10 cellular contexts compared by ENCODE assay signal in genomic region chr12:25521625-25522256, GRCh38. TPM values are rescaled to one million over a fixed set of nuclear protein-coding genes. Genes with fewer than 3 reads are reported as not detected.
"Had no signal": no experiment of that assay in that cellular context is flagged by ENCODE, and none has a peak within 500 bp of the region (broad histone marks: within the 10 kb centered on the region; RNA-seq: fewer than 3 reads in every experiment).

No MANE protein-coding gene starts in this region.

- H2AFZ ChIP-seq: GM23338 had no signal

- H3K4me2 ChIP-seq: GM23338 had no signal

- H3K27ac ChIP-seq: HL-60 had no signal

- H3K4me3 ChIP-seq: GM23338, K562 had no signal

- ATAC-seq: GM23338, K562 had no signal

- FAIRE-seq: H1, H54, K562 had no signal

- DNase-seq: H9, HCEC 1CT, HFFc6, IMR-90 had no signal

RNA-seq across cellular contexts. Expression of gene LMNTD1, which starts 31.3 kb away (rescaled TPM):
- total RNA-seq: GM23338, H1, H9, HT1080, K562 had no signal
- polyA plus RNA-seq: GM23338, H1, K562 had no signal
